Comparison of ENCODE assay signal across 12 cellular contexts in the genomic region with DNA sequence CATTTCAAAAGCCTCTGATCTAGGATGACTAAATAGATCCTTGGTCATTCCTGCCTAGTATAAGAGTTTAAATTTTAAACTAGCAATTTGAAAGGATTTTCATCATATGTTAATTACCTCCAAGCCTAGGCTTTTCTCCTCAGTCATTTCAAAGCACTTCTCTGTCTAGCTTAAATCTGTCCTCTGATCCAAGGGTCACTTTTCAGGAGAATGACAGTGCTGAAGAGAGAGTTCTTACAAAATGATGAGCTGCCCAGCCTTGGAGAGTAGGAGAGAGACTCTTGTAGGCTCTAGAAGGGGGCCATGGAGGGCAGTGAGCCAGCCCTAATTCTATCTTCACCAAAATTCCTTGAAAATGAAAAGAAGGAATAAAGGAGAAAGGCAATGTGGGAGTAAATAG. TPM values are rescaled to one million over a fixed set of nuclear protein-coding genes. Genes with fewer than 3 reads are reported as not detected.
DNase-seq lines count a peak whose midpoint lies in the region; ATAC-seq and TF ChIP-seq lines count a peak whose summit lies in the region.
"Had no signal": no experiment of that assay in that cellular context is flagged by ENCODE, and none has a peak within 500 bp of the region (broad histone marks: within the 10 kb centered on the region; RNA-seq: fewer than 3 reads in every experiment).

No MANE protein-coding gene starts in this region.

- H3K27ac ChIP-seq in left ventricle myocardium inferior (replicated peaks) = peak overlapping the region; percentile 31
- H3K27ac ChIP-seq: cardiac muscle cell, thyroid gland had no signal

- H3K36me3 ChIP-seq in left ventricle myocardium inferior = peaks cover 28% of the 10 kb centered on the region
- H3K36me3 ChIP-seq: cardiac muscle cell had no signal

- DNase-seq in left ventricle myocardium inferior = no peak
- no peak for DNase-seq in left ventricle myocardium superior
- DNase-seq in left lobe of liver (ENCODE audit: low spot score) = no peak
- no peak for DNase-seq in stimulated activated naive CD8-positive, alpha-beta T cell treated with anti-CD3 and anti-CD28 coated beads, Interleukin-15, Interleukin-2, amounts not matched to agents 100 U/mL and 50 U/mL, for 24 hours
- no peak for DNase-seq in EL
- no peak for DNase-seq in stimulated activated CD4-positive, alpha-beta T cell treated with anti-CD3 and anti-CD28 coated beads, Interleukin-2, amount 100 ng/mL, for 48 hours
- no peak for DNase-seq in activated naive CD4-positive, alpha-beta T cell treated with anti-CD3 and anti-CD28 coated beads, Interleukin-2, amount 50 U/mL, for 72 hours (ENCODE audit: low spot score in 2 of 2)
- DNase-seq: NCI-H526, thyroid gland had no signal

- H3K36me3 Mint-ChIP-seq in activated naive CD4-positive, alpha-beta T cell treated with anti-CD3 and anti-CD28 coated beads, Interleukin-2, amount 50 U/mL, for 72 hours = no peaks in the 10 kb centered on the region

- no peaks in the 10 kb centered on the region for H3K9me3 Mint-ChIP-seq in activated naive CD4-positive, alpha-beta T cell treated with anti-CD3 and anti-CD28 coated beads, Interleukin-2, amount 50 U/mL, for 72 hours

- H3K4me3 ChIP-seq in left ventricle myocardium inferior = no peak overlapping the region
- H3K4me3 ChIP-seq: cardiac muscle cell, K562, thyroid gland had no signal

- TF ChIP-seq CTCF in left ventricle myocardium inferior (IDR thresholded peaks at IDR 0.05; ENCODE audit: borderline replicate concordance) = no peak

- H3K4me1 ChIP-seq in left ventricle myocardium inferior = peaks cover 40% of the 10 kb centered on the region

- ATAC-seq in left ventricle myocardium superior (no peak), HG03457 (IDR thresholded peaks at IDR 0.05; ENCODE audit: unreplicated experiment) (peak; percentile 5), left lobe of liver (peak; percentile 30)
- ATAC-seq in stimulated activated naive CD8-positive, alpha-beta T cell treated with anti-CD3 and anti-CD28 coated beads, Interleukin-15, Interleukin-2, amounts not matched to agents 100 U/mL and 50 U/mL, for 24 hours = no peak
- no peak for ATAC-seq in activated naive CD4-positive, alpha-beta T cell treated with anti-CD3 and anti-CD28 coated beads, Interleukin-2, amount 50 U/mL, for 72 hours
- ATAC-seq: K562 had no signal

- intact Hi-C loops in left ventricle myocardium inferior (cut with micrococcal nuclease) = no loop called here
- intact Hi-C loops in left ventricle myocardium superior (cut with micrococcal nuclease) = no loop called here

- H3K27ac Mint-ChIP-seq in activated naive CD4-positive, alpha-beta T cell treated with anti-CD3 and anti-CD28 coated beads, Interleukin-2, amount 50 U/mL, for 72 hours = no peak overlapping the region

- H3K9me3 ChIP-seq in left ventricle myocardium inferior (replicated peaks) = no peaks in the 10 kb centered on the region
- H3K9me3 ChIP-seq: thyroid gland had no signal

- no peaks in the 10 kb centered on the region for H3K27me3 ChIP-seq in left ventricle myocardium inferior (ENCODE audit: low read depth)
- H3K27me3 ChIP-seq: cardiac muscle cell, thyroid gland had no signal

RNA-seq across cellular contexts. Expression of a gene that starts 25.0 kb away (rescaled TPM):
- 10.3 TPM for total RNA-seq in left ventricle myocardium inferior
- total RNA-seq in left ventricle myocardium superior = 7.7 TPM
- 9.3 TPM for total RNA-seq in left lobe of liver
- 10 to 100 TPM in 1 of 2 donors, 1 to 10 TPM in 1; 4.0 to 11.3 TPM for total RNA-seq in activated naive CD4-positive, alpha-beta T cell treated with anti-CD3 and anti-CD28 coated beads, Interleukin-2, amount 50 U/mL, for 72 hours

RNA-seq across cellular contexts. Expression of a gene that starts 46.5 kb away (rescaled TPM):
- total RNA-seq in left ventricle myocardium inferior (20.8 TPM), left ventricle myocardium superior (15.7 TPM), left lobe of liver (4.9 TPM)
- 10 to 100 TPM; 18.5 to 33.2 TPM for total RNA-seq in activated naive CD4-positive, alpha-beta T cell treated with anti-CD3 and anti-CD28 coated beads, Interleukin-2, amount 50 U/mL, for 72 hours

Comparison
In these comparisons a context has a peak if more than half of its experiments do, and no peak if none do; other contexts are left out.
1. ATAC-seq: peak in HG03457 (single experiment) and left lobe of liver (single experiment); none in left ventricle myocardium superior (single experiment), stimulated activated naive CD8-positive, alpha-beta T cell treated with anti-CD3 and anti-CD28 coated beads, Interleukin-15, Interleukin-2, amounts not matched to agents 100 U/mL and 50 U/mL, for 24 hours (single experiment) and activated naive CD4-positive, alpha-beta T cell treated with anti-CD3 and anti-CD28 coated beads, Interleukin-2, amount 50 U/mL, for 72 hours (0 of 2).